In the genomic region with DNA sequence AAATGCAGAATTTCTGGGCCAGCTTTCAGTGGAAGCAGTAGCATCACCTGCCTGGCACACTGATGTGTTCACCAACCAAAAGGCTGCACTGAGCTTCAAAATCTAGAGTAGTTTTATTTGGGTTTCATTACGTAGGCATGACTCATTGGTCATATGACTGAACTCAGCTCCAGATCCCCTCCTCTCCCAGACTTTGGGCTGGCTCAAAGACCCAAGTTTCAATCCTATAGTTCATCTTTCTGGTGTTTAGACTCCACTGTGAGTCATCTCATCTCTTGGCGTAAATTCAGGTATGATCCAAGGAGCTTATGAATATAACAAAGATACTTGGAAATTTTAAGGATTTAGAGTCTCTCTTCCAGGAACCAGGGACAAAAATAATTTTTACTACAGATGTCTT, we compare ENCODE assay signal across 8 cellular contexts. TPM values are rescaled to one million over a fixed set of nuclear protein-coding genes. Genes with fewer than 3 reads are reported as not detected.
A peak's percentile ranks its signal among the peaks of the same experiment; 100 is the strongest.
DNase-seq lines count a peak whose midpoint lies in the region; ATAC-seq and TF ChIP-seq lines count a peak whose summit lies in the region.

No MANE protein-coding gene starts in this region.

- no peak for ATAC-seq in HG02623 (IDR thresholded peaks at IDR 0.05; ENCODE audit: unreplicated experiment)
- no peak for ATAC-seq in CD4-positive, alpha-beta T cell (ENCODE audit: poor library complexity)
- ATAC-seq in HG03039 (IDR thresholded peaks at IDR 0.05; ENCODE audit: unreplicated experiment), result no peak

- no peaks in the 10 kb centered on the region for H3K27me3 Mint-ChIP-seq in nephron (ENCODE audit: low read depth)
- no peaks in the 10 kb centered on the region for H3K27me3 Mint-ChIP-seq in CD4-positive, alpha-beta T cell

- peak overlapping the region in 2 of 3 experiments; percentile 40 to 49 for H3K27ac Mint-ChIP-seq in nephron
- no peak overlapping the region for H3K27ac Mint-ChIP-seq in CD4-positive, alpha-beta T cell

- H3K36me3 Mint-ChIP-seq in nephron (ENCODE audit: low read depth), result peaks cover 35% of the 10 kb centered on the region
- peaks cover 58% of the 10 kb centered on the region for H3K36me3 Mint-ChIP-seq in CD4-positive, alpha-beta T cell (ENCODE audit: low read depth)

- H3K27me3 ChIP-seq in CD4-positive, alpha-beta T cell (ENCODE audit: control insufficient read depth, insufficient read depth, low read length), result no peaks in the 10 kb centered on the region

- DNase-seq in Caki2 (ENCODE audit: low read depth), result peak; percentile 73
- DNase-seq in HuH-7.5 (ENCODE audit: low spot score), result peak; percentile 23
- DNase-seq in cardiac fibroblast (ENCODE audit: low read depth in 2 of 2), result peak; percentile 94 to 95
- no peak for DNase-seq in CD4-positive, alpha-beta T cell
- DNase-seq in effector CD8-positive, alpha-beta T cell (lab: John Stamatoyannopoulos, UW), result no peak

- no peak for TF ChIP-seq CTCF in cardiac fibroblast (IDR thresholded peaks at IDR 0.05; ENCODE audit: low read depth, low read length)
- no peak for TF ChIP-seq CTCF in nephron (IDR thresholded peaks at IDR 0.05; ENCODE audit: unreplicated experiment in 3 of 3)
- TF ChIP-seq CTCF in CD4-positive, alpha-beta T cell (IDR thresholded peaks at IDR 0.05), result no peak

- POLR2A ChIA-PET in CD4-positive, alpha-beta T cell (lab: Charles Lee), result interaction anchor here (1.3 to 2.2 kb wide), 2 partner anchors 16 to 18 kb away, joined by 4 to 12 read pairs; partner anchors contain the start of gene ZMYM5

- H3K9me3 Mint-ChIP-seq in nephron, result no peaks in the 10 kb centered on the region
- H3K9me3 Mint-ChIP-seq in CD4-positive, alpha-beta T cell, result no peaks in the 10 kb centered on the region

- in situ Hi-C loops in Caki2 (cut with HindIII; ENCODE audit: low pct_unique_long_range_greater_than_20kb, low sequenced_read_pairs), result no loop called here

- CTCF ChIA-PET in CD4-positive, alpha-beta T cell (lab: Charles Lee), result interaction anchor here (0.9 kb wide), 1 partner anchor 24 kb away, joined by 3 read pairs; no protein-coding TSS in a partner anchor

- no peaks in the 10 kb centered on the region for H3K9me3 ChIP-seq in CD4-positive, alpha-beta T cell (ENCODE audit: control insufficient read depth, low read length)

- H3K4me1 Mint-ChIP-seq in nephron, result no peaks in the 10 kb centered on the region
- peaks cover 20% of the 10 kb centered on the region for H3K4me1 Mint-ChIP-seq in CD4-positive, alpha-beta T cell (ENCODE audit: low read depth)

- no peak overlapping the region for H3K4me3 ChIP-seq in cardiac fibroblast (replicated peaks in 1 of 2; ENCODE audit: low read depth in 2 of 2, low read length in 2 of 2)

- intact Hi-C loops in CD4-positive, alpha-beta T cell (cut with DNase I, micrococcal nuclease), result no loop called here

- H3K4me3 Mint-ChIP-seq in nephron, result no peak overlapping the region
- no peak overlapping the region for H3K4me3 Mint-ChIP-seq in CD4-positive, alpha-beta T cell

- H3K27ac ChIP-seq in CD4-positive, alpha-beta T cell (ENCODE audit: low read depth, low read length), result no peak overlapping the region

RNA-seq across cellular contexts. Expression of gene ZMYM5, which starts 17.7 kb away (rescaled TPM):
- 3.3 and 4.5 TPM in 2 replicates for total RNA-seq in Caki2 (2014; rRNA removed; shearing (Covaris generic); ENCODE audit: low replicate concordance)
- 10 to 100 TPM; 29.2 to 32.1 TPM for total RNA-seq in CD4-positive, alpha-beta T cell

Comparison
In these comparisons a context has a peak if more than half of its experiments do, and no peak if none do; other contexts are left out.
1. DNase-seq: peak in Caki2 (single experiment), HuH-7.5 (single experiment) and cardiac fibroblast (2 of 2); none in CD4-positive, alpha-beta T cell (0 of 10) and effector CD8-positive, alpha-beta T cell (single experiment).